Comparison of ENCODE assay signal across 23 cellular contexts in the genomic region with DNA sequence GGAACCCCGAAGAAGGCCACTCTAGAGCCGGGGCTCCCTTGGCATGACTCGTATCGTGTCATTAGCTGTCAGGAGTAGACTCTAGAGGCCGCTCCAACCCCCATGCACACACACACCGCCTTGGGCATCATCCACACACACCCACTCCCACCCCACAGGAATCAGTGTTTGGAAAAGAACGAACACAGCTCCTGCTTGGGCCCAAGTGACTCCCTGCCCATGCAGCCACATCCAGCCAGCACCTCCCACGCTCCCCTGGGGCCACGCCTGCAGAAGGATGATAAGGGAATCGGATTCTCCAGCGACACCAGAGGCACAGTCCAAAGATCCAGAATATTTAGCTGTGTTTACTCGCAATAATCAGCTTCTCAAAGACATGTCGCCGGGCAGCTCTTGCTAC.
"Had no signal": no experiment of that assay in that cellular context is flagged by ENCODE, and none has a peak within 500 bp of the region (broad histone marks: within the 10 kb centered on the region; RNA-seq: fewer than 3 reads in every experiment).

No MANE protein-coding gene starts in this region.

- H3K36me3 ChIP-seq: esophagus squamous epithelium, gastroesophageal sphincter, stomach, suprapubic skin, transverse colon, uterus had no signal

- H3K36me3 Mint-ChIP-seq: activated naive CD8-positive, alpha-beta T cell treated with anti-CD3 and anti-CD28 coated beads, Interleukin-2, amount 10 ng/mL, durations not matched to agents 7 days and 5 days; stimulated activated effector memory CD8-positive, alpha-beta T cell treated with anti-CD3 and anti-CD28 coated beads, Interleukin-12 subunit alpha, Interleukin-12 subunit beta, amount 100 ng/mL, for 72 hours had no signal

- H3K4me3 Mint-ChIP-seq: activated CD4-positive, alpha-beta memory T cell treated with anti-CD3 and anti-CD28 coated beads for 36 hours; activated naive CD4-positive, alpha-beta T cell treated with anti-CD3 and anti-CD28 coated beads for 36 hours; activated naive CD8-positive, alpha-beta T cell treated with anti-CD3 and anti-CD28 coated beads, Interleukin-2, amount 10 ng/mL, durations not matched to agents 7 days and 5 days; activated T-cell treated with anti-CD3 and anti-CD28 coated beads, Interleukin-2, amount 50 U/mL, for 72 hours; endodermal cell; naive thymus-derived CD4-positive, alpha-beta T cell; stimulated activated effector memory CD8-positive, alpha-beta T cell treated with anti-CD3 and anti-CD28 coated beads, Interleukin-12 subunit alpha, Interleukin-12 subunit beta, amount 100 ng/mL, for 72 hours; T-helper 1 cell treated with Interleukin-12 subunit alpha and Interleukin-12 subunit beta and Interleukin-4 antibody, amounts not matched to agents 30 μg/mL and 1 μg/mL, for 36 hours had no signal

- H3K27ac ChIP-seq: esophagus squamous epithelium, gastroesophageal sphincter, stomach, suprapubic skin, transverse colon, uterus had no signal

- H3K27me3 Mint-ChIP-seq: activated CD4-positive, alpha-beta memory T cell treated with anti-CD3 and anti-CD28 coated beads for 36 hours had no signal

- H3K9me3 ChIP-seq: suprapubic skin had no signal

- H3K27me3 ChIP-seq: stomach, transverse colon, uterus had no signal

- H3K27ac Mint-ChIP-seq: activated CD4-positive, alpha-beta memory T cell treated with anti-CD3 and anti-CD28 coated beads for 36 hours; activated naive CD4-positive, alpha-beta T cell treated with anti-CD3 and anti-CD28 coated beads for 36 hours; activated naive CD8-positive, alpha-beta T cell treated with anti-CD3 and anti-CD28 coated beads, Interleukin-2, amount 10 ng/mL, durations not matched to agents 7 days and 5 days; activated T-cell treated with anti-CD3 and anti-CD28 coated beads, Interleukin-2, amount 50 U/mL, for 72 hours; endodermal cell; progenitor cell of endocrine pancreas; T-helper 1 cell treated with Interleukin-12 subunit alpha and Interleukin-12 subunit beta and Interleukin-4 antibody, amounts not matched to agents 30 μg/mL and 1 μg/mL, for 36 hours had no signal

- ATAC-seq: activated T-cell treated with anti-CD3 and anti-CD28 coated beads, Interleukin-2, amount 50 U/mL, for 72 hours; gastroesophageal sphincter; left colon; naive thymus-derived CD4-positive, alpha-beta T cell; stimulated activated effector memory CD8-positive, alpha-beta T cell treated with anti-CD3 and anti-CD28 coated beads, Interleukin-12 subunit alpha, Interleukin-12 subunit beta, amount 100 ng/mL, for 72 hours had no signal

- H3K4me1 Mint-ChIP-seq: activated naive CD8-positive, alpha-beta T cell treated with anti-CD3 and anti-CD28 coated beads, Interleukin-2, amount 10 ng/mL, durations not matched to agents 7 days and 5 days; naive thymus-derived CD4-positive, alpha-beta T cell; stimulated activated effector memory CD8-positive, alpha-beta T cell treated with anti-CD3 and anti-CD28 coated beads, Interleukin-12 subunit alpha, Interleukin-12 subunit beta, amount 100 ng/mL, for 72 hours had no signal

- H3K4me3 ChIP-seq: esophagus squamous epithelium, gastroesophageal sphincter, lung, stomach, suprapubic skin, transverse colon, uterus had no signal

- H3K4me1 ChIP-seq: esophagus squamous epithelium, gastroesophageal sphincter, stomach, suprapubic skin, transverse colon, uterus had no signal

- DNase-seq: activated CD4-positive, alpha-beta memory T cell treated with anti-CD3 and anti-CD28 coated beads for 36 hours; activated CD4-positive, alpha-beta T cell treated with anti-CD3 and anti-CD28 coated beads for 48 hours; activated effector memory CD4-positive, alpha-beta T cell treated with Interleukin-2 at 50 U/mL for 16 hours; activated naive CD4-positive, alpha-beta T cell treated with anti-CD3 and anti-CD28 coated beads for 36 hours; activated naive CD8-positive, alpha-beta T cell treated with anti-CD3 and anti-CD28 coated beads, Interleukin-2, amount 10 ng/mL, durations not matched to agents 7 days and 5 days; activated T-cell treated with anti-CD3 and anti-CD28 coated beads, Interleukin-2, amount 50 U/mL, for 72 hours; amniotic stem cell; cortex of kidney; endodermal cell; esophagus squamous epithelium; islet precursor cell; left colon; naive thymus-derived CD4-positive, alpha-beta T cell; stimulated activated CD4-positive, alpha-beta T cell treated with anti-CD3 and anti-CD28 coated beads, Interleukin-2, amount 100 ng/mL, for 24 hours; stomach; transverse colon; uterus had no signal
